ENCODE assay signal across 7 cellular contexts in the genomic region with DNA sequence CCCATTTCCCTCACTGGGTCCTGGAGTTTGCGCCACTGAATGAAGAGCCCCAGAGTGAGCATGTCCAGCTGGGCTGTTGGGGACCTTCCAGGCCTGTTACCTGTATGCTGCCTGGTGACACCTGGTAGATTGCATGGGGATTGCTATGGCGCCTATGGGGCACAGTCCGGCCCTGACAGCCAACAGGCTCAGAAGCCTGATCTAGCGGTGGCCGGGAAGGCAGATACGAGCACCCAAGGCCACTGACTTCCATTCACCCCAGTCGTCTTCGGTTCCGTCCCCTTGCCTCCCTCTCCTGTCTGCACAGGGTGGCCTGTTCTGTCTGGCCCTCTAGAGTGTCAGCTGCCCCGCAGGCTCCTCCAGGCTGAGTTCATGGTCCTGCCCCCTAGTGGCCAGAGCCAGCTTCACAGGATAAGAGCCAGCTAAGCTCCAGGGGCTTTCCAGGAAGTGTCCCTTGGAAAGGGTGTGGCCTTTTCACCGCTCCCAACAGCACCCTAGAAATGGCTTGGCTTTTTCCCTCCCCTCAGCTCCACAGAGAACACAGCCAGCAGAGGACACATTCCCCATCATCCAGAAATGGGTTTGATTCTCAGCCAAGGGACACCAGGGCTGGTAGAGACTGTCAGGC.
DNase-seq lines count a peak whose midpoint lies in the region; ATAC-seq, FAIRE-seq and TF ChIP-seq lines count a peak whose summit lies in the region.
"Not testable (repeated sequence)": the region's sequence is repeated elsewhere in the genome, so short reads cannot be mapped to it uniquely, and the experiment has no call there.

No MANE protein-coding gene starts in this region.

- H3K4me3 ChIP-seq in choroid plexus epithelial cell (ENCODE audit: low read depth, low read length): not testable (repeated sequence)

- H3K4me3 Mint-ChIP-seq in activated CD8-positive, alpha-beta memory T cell treated with anti-CD3 and anti-CD28 coated beads, Interleukin-2, amount 10 ng/mL, durations not matched to agents 7 days and 5 days: not testable (repeated sequence)

- H3K27ac Mint-ChIP-seq in activated CD8-positive, alpha-beta memory T cell treated with anti-CD3 and anti-CD28 coated beads, Interleukin-2, amount 10 ng/mL, durations not matched to agents 7 days and 5 days: not testable (repeated sequence)

- intact Hi-C loops in posterior vena cava (cut with DNase I): not testable (repeated sequence)

- FAIRE-seq in RCC 7860 (lab: Jason Lieb, UNC): not testable (repeated sequence)

- not testable (repeated sequence) for DNase-seq in GM10266 (ENCODE audit: extremely low spot score)
- DNase-seq in Kasumi-1 (lab: John Stamatoyannopoulos, UW): peak; percentile 27 to 30
- DNase-seq in RCC 7860 (ENCODE audit: low spot score): peak; percentile 18
- DNase-seq in activated CD8-positive, alpha-beta memory T cell treated with anti-CD3 and anti-CD28 coated beads, Interleukin-2, amount 10 ng/mL, durations not matched to agents 7 days and 5 days: peak; percentile 39
- DNase-seq in choroid plexus epithelial cell (ENCODE audit: low read depth): peak; percentile 65
- DNase-seq in iris pigment epithelial cell (ENCODE audit: low read depth): peak; percentile 46
- peak; percentile 76 for DNase-seq in posterior vena cava (ENCODE audit: low spot score)

- CTCF ChIA-PET in activated CD8-positive, alpha-beta memory T cell treated with anti-CD3 and anti-CD28 coated beads, Interleukin-2, amount 10 ng/mL, durations not matched to agents 7 days and 5 days (lab: Charles Lee): interaction anchor here (1.0 to 1.4 kb wide), 4 partner anchors 13 to 828 kb away, joined by 3 read pairs; no protein-coding TSS in a partner anchor

- TF ChIP-seq CTCF in GM10266 (IDR thresholded peaks at IDR 0.05; ENCODE audit: control insufficient read depth, insufficient read depth, low read depth, missing control alignments) (peak; percentile 34), choroid plexus epithelial cell (conservative IDR thresholded peaks at IDR 0.05; ENCODE audit: low read depth, low read length) (peak; percentile 75)

- H3K4me1 Mint-ChIP-seq in activated CD8-positive, alpha-beta memory T cell treated with anti-CD3 and anti-CD28 coated beads, Interleukin-2, amount 10 ng/mL, durations not matched to agents 7 days and 5 days: peaks cover 13% of the 10 kb centered on the region

- peaks cover 19% of the 10 kb centered on the region for H3K27me3 Mint-ChIP-seq in activated CD8-positive, alpha-beta memory T cell treated with anti-CD3 and anti-CD28 coated beads, Interleukin-2, amount 10 ng/mL, durations not matched to agents 7 days and 5 days

- not testable (repeated sequence) for H3K9me3 Mint-ChIP-seq in activated CD8-positive, alpha-beta memory T cell treated with anti-CD3 and anti-CD28 coated beads, Interleukin-2, amount 10 ng/mL, durations not matched to agents 7 days and 5 days (ENCODE audit: low read depth)

- ATAC-seq in activated CD8-positive, alpha-beta memory T cell treated with anti-CD3 and anti-CD28 coated beads, Interleukin-2, amount 10 ng/mL, durations not matched to agents 7 days and 5 days: peak; percentile 57

- not testable (repeated sequence) for H3K36me3 Mint-ChIP-seq in activated CD8-positive, alpha-beta memory T cell treated with anti-CD3 and anti-CD28 coated beads, Interleukin-2, amount 10 ng/mL, durations not matched to agents 7 days and 5 days
